Comparison of ENCODE assay signal across 8 cellular contexts in genomic region chr16:28192811-28193529, GRCh38.
DNase-seq lines count a peak whose midpoint lies in the region; ATAC-seq and TF ChIP-seq lines count a peak whose summit lies in the region.

No MANE protein-coding gene starts in this region.

- peak; percentile 55 for DNase-seq in activated CD4-positive, alpha-beta T cell treated with anti-CD3 and anti-CD28 coated beads for 1 hour
- DNase-seq in erythroblast (lab: John Stamatoyannopoulos, UW) (peak; percentile 25 to 47), DMS79 (lab: John Stamatoyannopoulos, UW) (no peak), GM03348 (ENCODE audit: low spot score) (no peak)
- peak; percentile 60 for DNase-seq in stimulated activated CD8-positive, alpha-beta memory T cell treated with anti-CD3 and anti-CD28 coated beads, Interleukin-4, amount 100 ng/mL, for 24 hours (ENCODE audit: low read depth)

- ATAC-seq in GM18907 (IDR thresholded peaks at IDR 0.05; ENCODE audit: unreplicated experiment) (peak; percentile 61), HG03196 (IDR thresholded peaks at IDR 0.05; ENCODE audit: unreplicated experiment) (peak; percentile 54), HG03457 (IDR thresholded peaks at IDR 0.05; ENCODE audit: unreplicated experiment) (no peak)

- TF ChIP-seq POLR2A in erythroblast (IDR thresholded peaks at IDR 0.05; ENCODE audit: low read length) = no peak

Comparison
In these comparisons a context has a peak if more than half of its experiments do, and no peak if none do; other contexts are left out.
1. DNase-seq: peak in activated CD4-positive, alpha-beta T cell treated with anti-CD3 and anti-CD28 coated beads for 1 hour (single experiment), erythroblast (2 of 2) and stimulated activated CD8-positive, alpha-beta memory T cell treated with anti-CD3 and anti-CD28 coated beads, Interleukin-4, amount 100 ng/mL, for 24 hours (single experiment); none in DMS79 (single experiment) and GM03348 (single experiment).